In the genomic region with DNA sequence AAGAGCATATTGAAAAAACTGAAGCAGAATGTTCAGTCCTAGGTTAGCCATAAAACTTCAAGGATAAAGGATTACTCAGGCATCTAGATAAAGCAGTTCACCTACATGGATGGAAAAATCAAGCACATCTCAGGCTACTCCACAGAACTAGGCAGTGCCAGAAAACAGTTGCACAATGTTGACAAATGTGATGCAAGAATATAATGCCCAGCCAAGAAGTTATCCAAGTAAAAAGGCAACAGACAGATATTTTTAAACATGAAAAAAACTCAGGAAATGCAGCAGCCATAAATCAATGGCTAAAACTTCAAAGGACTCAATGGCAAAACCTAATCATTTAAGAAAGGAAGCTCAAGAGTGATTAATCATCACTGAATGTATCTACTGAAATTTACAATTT, we compare ENCODE assay signal across 12 cellular contexts.
A peak's percentile ranks its signal among the peaks of the same experiment; 100 is the strongest.
DNase-seq lines count a peak whose midpoint lies in the region; ATAC-seq and TF ChIP-seq lines count a peak whose summit lies in the region.
"Had no signal": no experiment of that assay in that cellular context is flagged by ENCODE, and none has a peak within 500 bp of the region (broad histone marks: within the 10 kb centered on the region; RNA-seq: fewer than 3 reads in every experiment).

No MANE protein-coding gene starts in this region.

- DNase-seq in EL (peak; percentile 65), NCI-H226 (peak; percentile 83), fibroblast of gingiva (ENCODE audit: low read depth) (peak; percentile 60), omental fat pad (ENCODE audit: low spot score) (no peak)
- DNase-seq: activated gamma-delta T cell treated with Interleukin-2 at 50 U/mL for 16 hours; DMS 273 treated with DMSO at 0.1 percent for 48 hours; effector CD4-positive, alpha-beta T cell; small intestine had no signal

- ATAC-seq in omental fat pad (ENCODE audit: low FRiP score) (peak; percentile 97), GM21717 (IDR thresholded peaks at IDR 0.05; ENCODE audit: unreplicated experiment) (no peak), HG02763 (IDR thresholded peaks at IDR 0.05; ENCODE audit: unreplicated experiment) (no peak), HG03108 (IDR thresholded peaks at IDR 0.05; ENCODE audit: unreplicated experiment) (no peak), GM18519 (IDR thresholded peaks at IDR 0.05; ENCODE audit: low FRiP score, unreplicated experiment) (no peak)

- no peak for TF ChIP-seq CTCF in omental fat pad (IDR thresholded peaks at IDR 0.05)
